Comparison of ENCODE assay signal across 12 cellular contexts in the genomic region with DNA sequence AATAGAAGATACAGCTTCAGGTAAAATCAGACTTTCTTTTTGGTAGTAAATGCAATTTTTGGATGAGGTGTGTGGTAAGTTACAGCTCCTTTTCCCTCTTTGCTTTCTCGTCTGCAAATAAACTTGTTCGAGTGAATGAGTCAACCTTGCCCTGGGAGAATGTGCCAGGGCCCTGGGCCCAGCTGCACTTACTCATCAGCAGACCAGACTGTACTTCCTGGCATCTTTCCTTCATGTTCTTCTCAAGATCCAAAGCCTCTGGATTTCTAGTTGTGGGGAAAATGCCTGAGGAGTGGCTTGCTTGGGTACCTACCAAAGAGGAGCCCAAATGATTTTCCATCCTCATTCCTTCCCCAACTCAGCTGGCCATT. TPM values are rescaled to one million over a fixed set of nuclear protein-coding genes. Genes with fewer than 3 reads are reported as not detected.
DNase-seq lines count a peak whose midpoint lies in the region; ATAC-seq and TF ChIP-seq lines count a peak whose summit lies in the region.
"Had no signal": no experiment of that assay in that cellular context is flagged by ENCODE, and none has a peak within 500 bp of the region (broad histone marks: within the 10 kb centered on the region; RNA-seq: fewer than 3 reads in every experiment).

No MANE protein-coding gene starts in this region.

- peaks cover 6% of the 10 kb centered on the region for H3F3A ChIP-seq in SK-N-SH (replicated peaks; ENCODE audit: insufficient read depth)

- TF ChIP-seq CTCF in SK-N-SH (IDR thresholded peaks at IDR 0.05) (no peak), retinal pigment epithelial cell (conservative IDR thresholded peaks at IDR 0.05; ENCODE audit: low read depth, low read length) (no peak)

- no peaks in the 10 kb centered on the region for H3K79me2 ChIP-seq in SK-N-SH (ENCODE audit: insufficient read depth)
- H3K79me2 ChIP-seq: parathyroid adenoma had no signal

- H3K9ac ChIP-seq in SK-N-SH: no peak overlapping the region
- H3K9ac ChIP-seq: parathyroid adenoma had no signal

- ATAC-seq in Right ventricle myocardium superior (ENCODE audit: poor library complexity): peak; percentile 40

- TF ChIP-seq RAD21 in SK-N-SH (IDR thresholded peaks at IDR 0.05; ENCODE audit: low read length): no peak

- H3K4me2 ChIP-seq in SK-N-SH: no peak overlapping the region; the same call in 1 of the 2 replicates

- H3K27me3 ChIP-seq in SK-N-SH (ENCODE audit: insufficient read depth): peaks cover 11% of the 10 kb centered on the region; the same call in 1 of the 2 replicates

- intact Hi-C loops in Right ventricle myocardium superior (cut with DNase I): no loop called here

- TF ChIP-seq EP300 in SK-N-SH (IDR thresholded peaks at IDR 0.05; ENCODE audit: borderline replicate concordance in 1 of 2, low read depth in 1 of 2, low read length in 1 of 2): no peak

- H3K4me1 ChIP-seq in SK-N-SH (ENCODE audit: control insufficient read depth in 1 of 2, insufficient read depth in 2 of 2, low read depth in 1 of 2, low read length in 1 of 2): no peaks in the 10 kb centered on the region
- H3K4me1 ChIP-seq: parathyroid adenoma had no signal

- DNase-seq in DMS53 (lab: John Stamatoyannopoulos, UW): peak; percentile 65
- DNase-seq in SK-N-SH: no peak
- peak; percentile 76 for DNase-seq in Right ventricle myocardium superior
- DNase-seq in retinal pigment epithelial cell (ENCODE audit: low read depth): peak; percentile 27
- DNase-seq in NK-92 treated with Interleukin-12 subunit alpha and Interleukin-12 subunit beta, amount 100 ng/mL, for 24 hours (lab: John Stamatoyannopoulos, UW): no peak
- no peak for DNase-seq in NCI-H2196 treated with DMSO at 0.1 percent for 48 hours (lab: John Stamatoyannopoulos, UW; ENCODE audit: unreplicated experiment)
- DNase-seq in NCI-H2196 (lab: John Stamatoyannopoulos, UW; ENCODE audit: unreplicated experiment): no peak
- DNase-seq in stimulated activated CD4-positive, alpha-beta T cell treated with anti-CD3 and anti-CD28 coated beads, Interleukin-1b, Interleukin-23, amount 100 ng/mL, for 48 hours: no peak
- DNase-seq: activated B cell treated with CpG ODN at 0.5 μM for 24 hours, NCI-H1436 treated with DMSO at 0.1 percent for 48 hours, trophoblast cell had no signal

- no peaks in the 10 kb centered on the region for H3K9me2 ChIP-seq in SK-N-SH

- H3K36me3 ChIP-seq in SK-N-SH (replicated peaks in 1 of 2; ENCODE audit: control insufficient read depth in 1 of 2, insufficient read depth in 2 of 2, low read length in 1 of 2): no peaks in the 10 kb centered on the region

- 6% methylated on average over 2 of the region's 2 CpGs for WGBS in SK-N-SH (ENCODE audit: low lambda C conversion rate)

- no peaks in the 10 kb centered on the region for H3K9me3 ChIP-seq in SK-N-SH

- H2AFZ ChIP-seq in SK-N-SH (ENCODE audit: low read depth): 0 out of 2 replicates have a peak overlapping the region, but pooled peaks have one; percentile 17
- H2AFZ ChIP-seq: parathyroid adenoma had no signal

- peak overlapping the region in 1 of 2 experiments; percentile 52; a peak in 2 of 4 replicates for H3K27ac ChIP-seq in SK-N-SH (ENCODE audit: low read depth in 2 of 2, low read length in 1 of 2)
- H3K27ac ChIP-seq: parathyroid adenoma had no signal

- CTCF ChIA-PET in SK-N-SH (lab: Yijun Ruan, JAX): interaction anchor here (0.8 kb wide), 1 partner anchor 16 kb away, joined by 3 read pairs; no protein-coding TSS in a partner anchor

- H4K20me1 ChIP-seq in SK-N-SH (ENCODE audit: insufficient read depth): no peaks in the 10 kb centered on the region

- no peak overlapping the region for H3K4me3 ChIP-seq in SK-N-SH (ENCODE audit: low read depth in 2 of 2, low read length in 1 of 2)
- no peak overlapping the region for H3K4me3 ChIP-seq in retinal pigment epithelial cell (ENCODE audit: low read length)

- POLR2A ChIA-PET in SK-N-SH (lab: Yijun Ruan, JAX): no interaction called here

TF ChIP-seq in SK-N-SH, 30 proteins besides CTCF, POLR2A, EP300 and RAD21:
- TF ChIP-seq SMC3 (IDR thresholded peaks at IDR 0.05; ENCODE audit: low read depth, low read length): no peak
- 0 out of 2 replicates have a peak, but pooled peaks have one; percentile 18 for TF ChIP-seq ELF1 (IDR thresholded peaks at IDR 0.05)
- peak; percentile 68 for TF ChIP-seq TCF12 (IDR thresholded peaks at IDR 0.05)
- TF ChIP-seq, protein P1, sequence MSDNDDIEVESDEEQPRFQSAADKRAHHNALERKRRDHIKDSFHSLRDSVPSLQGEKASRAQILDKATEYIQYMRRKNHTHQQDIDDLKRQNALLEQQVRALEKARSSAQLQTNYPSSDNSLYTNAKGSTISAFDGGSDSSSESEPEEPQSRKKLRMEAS (IDR thresholded peaks at IDR 0.05; ENCODE audit: low read depth): no peak
- TF ChIP-seq, protein P2, sequence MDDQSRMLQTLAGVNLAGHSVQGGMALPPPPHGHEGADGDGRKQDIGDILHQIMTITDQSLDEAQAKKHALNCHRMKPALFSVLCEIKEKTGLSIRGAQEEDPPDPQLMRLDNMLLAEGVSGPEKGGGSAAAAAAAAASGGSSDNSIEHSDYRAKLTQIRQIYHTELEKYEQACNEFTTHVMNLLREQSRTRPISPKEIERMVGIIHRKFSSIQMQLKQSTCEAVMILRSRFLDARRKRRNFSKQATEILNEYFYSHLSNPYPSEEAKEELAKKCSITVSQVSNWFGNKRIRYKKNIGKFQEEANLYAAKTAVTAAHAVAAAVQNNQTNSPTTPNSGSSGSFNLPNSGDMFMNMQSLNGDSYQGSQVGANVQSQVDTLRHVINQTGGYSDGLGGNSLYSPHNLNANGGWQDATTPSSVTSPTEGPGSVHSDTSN (IDR thresholded peaks at IDR 0.05): peak; percentile 52; the same call in 1 of the 2 replicates
- peak; percentile 78 for TF ChIP-seq NFIC (IDR thresholded peaks at IDR 0.05; ENCODE audit: borderline replicate concordance)
- peak; percentile 56; the same call in 1 of the 2 replicates for TF ChIP-seq JUND (IDR thresholded peaks at IDR 0.05)
- peak; percentile 87 for TF ChIP-seq FOSL2 (IDR thresholded peaks at IDR 0.05; ENCODE audit: borderline replicate concordance, low read depth)

RNA-seq across cellular contexts. Expression of a gene that starts 5.4 kb away (rescaled TPM):
- polyA plus RNA-seq in SK-N-SH (2012; rRNA removed): not detected in 2 replicates
- polyA plus RNA-seq in SK-N-SH (2012; cell fraction: cytosol; rRNA removed): not detected in 2 replicates
- polyA plus RNA-seq in SK-N-SH (2012; cell fraction: nucleus; rRNA removed): not detected in 2 replicates
- total RNA-seq in Right ventricle myocardium superior: not detected
- total RNA-seq: activated B cell treated with CpG ODN at 0.5 μM for 24 hours had no signal

RNA-seq across cellular contexts. Expression of a gene that starts 44.2 kb away (rescaled TPM):
- polyA plus RNA-seq in SK-N-SH (2012; rRNA removed): 0.03 and 0.08 TPM in 2 replicates
- 0.03 TPM in 1 of 2 replicates, not detected in the other for polyA plus RNA-seq in SK-N-SH (2012; cell fraction: cytosol; rRNA removed)
- polyA plus RNA-seq in SK-N-SH (2012; cell fraction: nucleus; rRNA removed): 0.37 and 0.45 TPM in 2 replicates
- 8.3 TPM for total RNA-seq in Right ventricle myocardium superior

RNA-seq across cellular contexts. Expression of a gene that starts 50.8 kb away (rescaled TPM):
- 0.24 and 0.33 TPM in 2 replicates for polyA plus RNA-seq in SK-N-SH (2012; rRNA removed)
- 0.06 and 0.22 TPM in 2 replicates for polyA plus RNA-seq in SK-N-SH (2012; cell fraction: cytosol; rRNA removed)
- 1.3 and 1.4 TPM in 2 replicates for polyA plus RNA-seq in SK-N-SH (2012; cell fraction: nucleus; rRNA removed)
- total RNA-seq in Right ventricle myocardium superior: 0.32 TPM

Comparison
In these comparisons a context has a peak if more than half of its experiments do, and no peak if none do; other contexts are left out.
1. DNase-seq: peak in DMS53 (single experiment), Right ventricle myocardium superior (single experiment) and retinal pigment epithelial cell (single experiment); none in SK-N-SH (single experiment), NK-92 treated with Interleukin-12 subunit alpha and Interleukin-12 subunit beta, amount 100 ng/mL, for 24 hours (single experiment), NCI-H2196 treated with DMSO at 0.1 percent for 48 hours (single experiment), NCI-H2196 (single experiment) and stimulated activated CD4-positive, alpha-beta T cell treated with anti-CD3 and anti-CD28 coated beads, Interleukin-1b, Interleukin-23, amount 100 ng/mL, for 48 hours (single experiment).